ENCODE assay signal across 9 cellular contexts in the genomic region with DNA sequence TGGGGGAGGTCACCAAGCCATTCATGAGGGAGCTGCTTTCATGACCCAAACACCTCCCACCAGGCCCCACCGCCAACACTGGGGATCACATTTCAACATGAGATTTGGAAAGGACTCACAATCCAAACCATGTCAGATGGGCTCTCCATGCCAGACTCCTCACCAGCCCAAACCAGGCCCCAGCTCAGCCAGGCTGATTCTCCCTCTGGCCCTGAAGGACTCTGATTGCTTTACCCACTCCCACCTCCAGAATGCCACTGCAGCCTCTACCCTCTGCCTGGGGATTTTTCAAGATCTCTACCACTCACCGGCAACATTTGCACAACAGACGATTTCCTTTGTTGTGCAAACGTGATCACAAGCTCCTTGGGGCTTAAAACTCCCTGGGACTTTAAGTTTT.
"Had no signal": no experiment of that assay in that cellular context is flagged by ENCODE, and none has a peak within 500 bp of the region (broad histone marks: within the 10 kb centered on the region; RNA-seq: fewer than 3 reads in every experiment).

No MANE protein-coding gene starts in this region.

- DNase-seq: activated effector memory CD4-positive, alpha-beta T cell treated with anti-CD3 and anti-CD28 coated beads, Interleukin-2, amount 50 U/mL, for 16 hours; cerebellar nuclear complex; stimulated activated CD4-positive, alpha-beta T cell treated with anti-CD3 and anti-CD28 coated beads, Interleukin-4, amount 100 ng/mL, for 4 hours had no signal

- H3K4me1 ChIP-seq: vagina had no signal

- H3K36me3 ChIP-seq: vagina had no signal

- ATAC-seq: activated CD4-positive, CD25-positive, alpha-beta regulatory T cell treated with anti-CD3 and anti-CD28 coated beads, Interleukin-2, amount 50 U/mL, for 24 hours; activated naive CD4-positive, alpha-beta T cell treated with anti-CD3 and anti-CD28 coated beads, Interleukin-2, amount 50 U/mL, for 72 hours; esophagus mucosa had no signal

- H3K4me3 Mint-ChIP-seq: dendritic cell treated with granulocyte-macrophage colony-stimulating factor and Interleukin-4, amounts not matched to agents 40 ng/mL and 50 ng/mL, for 4 days had no signal

- H3K9me3 ChIP-seq: vagina had no signal

- H3K27me3 ChIP-seq: vagina had no signal

- H3K36me3 Mint-ChIP-seq: activated naive CD4-positive, alpha-beta T cell treated with anti-CD3 and anti-CD28 coated beads, Interleukin-2, amount 50 U/mL, for 72 hours had no signal

- H3K4me3 ChIP-seq: skin epidermis, vagina had no signal

- H3K27ac ChIP-seq: skin epidermis, vagina had no signal

- H3K27ac Mint-ChIP-seq: activated naive CD4-positive, alpha-beta T cell treated with anti-CD3 and anti-CD28 coated beads, Interleukin-2, amount 50 U/mL, for 72 hours had no signal

- H3K9me3 Mint-ChIP-seq: activated naive CD4-positive, alpha-beta T cell treated with anti-CD3 and anti-CD28 coated beads, Interleukin-2, amount 50 U/mL, for 72 hours; dendritic cell treated with granulocyte-macrophage colony-stimulating factor and Interleukin-4, amounts not matched to agents 40 ng/mL and 50 ng/mL, for 4 days had no signal
